18 cellular contexts compared by ENCODE assay signal in genomic region chr1:83779565-83779964, GRCh38.
A peak's percentile ranks its signal among the peaks of the same experiment; 100 is the strongest.
DNase-seq lines count a peak whose midpoint lies in the region; ATAC-seq, FAIRE-seq and TF ChIP-seq lines count a peak whose summit lies in the region.
"Had no signal": no experiment of that assay in that cellular context is flagged by ENCODE, and none has a peak within 500 bp of the region (broad histone marks: within the 10 kb centered on the region; RNA-seq: fewer than 3 reads in every experiment).

No MANE protein-coding gene starts in this region.

- H2AK9ac ChIP-seq in IMR-90 (replicated peaks; ENCODE audit: low read depth, low read length, poor library complexity): no peak overlapping the region

- no peaks in the 10 kb centered on the region for H3K79me2 ChIP-seq in H1 (ENCODE audit: control insufficient read depth in 1 of 2, insufficient read depth in 2 of 2, low read length in 2 of 2)

- H3K4me3 ChIP-seq in IMR-90 (ENCODE audit: insufficient read depth, low read depth, low read length) (no peak overlapping the region), H1 (ENCODE audit: extremely low read depth in 1 of 4, insufficient read depth in 2 of 4, low read depth in 3 of 4, low read length in 4 of 4) (no peak overlapping the region), neuron (ENCODE audit: low read length) (no peak overlapping the region)
- H3K4me3 ChIP-seq: BLaER1 had no signal

- H3K23ac ChIP-seq in IMR-90 (ENCODE audit: low read depth, low read length) (no peak overlapping the region), H1 (ENCODE audit: insufficient read length) (no peak overlapping the region)

- no peak overlapping the region for H2AK5ac ChIP-seq in IMR-90 (ENCODE audit: low read depth, low read length)
- H2AK5ac ChIP-seq in H1 (ENCODE audit: low read depth, low read length): no peak overlapping the region

- DNase-seq in IMR-90 (no peak), H1 (ENCODE audit: low read depth in 1 of 2, low spot score in 2 of 2) (no peak), kidney tubule cell (ENCODE audit: low spot score) (no peak), cerebellum (ENCODE audit: low spot score) (no peak), SHP77 (lab: John Stamatoyannopoulos, UW) (no peak)
- DNase-seq: Caco-2; CD4-positive, CD25-positive, alpha-beta regulatory T cell; CD8-positive, alpha-beta T cell; DMS153; DND-41; GOT3; H7; HCEC 1CT had no signal

- no peak for FAIRE-seq in H1 (lab: Jason Lieb, UNC)
- FAIRE-seq: G401.6, GM12892 had no signal

- H3K9me3 ChIP-seq in IMR-90 (ENCODE audit: control insufficient read depth, insufficient read depth, low read length) (no peaks in the 10 kb centered on the region), H1 (ENCODE audit: insufficient read depth in 2 of 2, low read depth in 1 of 2, low read length in 1 of 2) (peaks cover 3 to 4% of the 10 kb centered on the region in 2 experiments; a peak in 3 of 4 replicates), neuron (ENCODE audit: low read length) (peaks cover 3% of the 10 kb centered on the region)
- H3K9me3 ChIP-seq: BLaER1, Caco-2 had no signal

- H3K27ac ChIP-seq in IMR-90 (ENCODE audit: insufficient read depth, low read length) (no peak overlapping the region), H1 (ENCODE audit: low read depth, low read length) (no peak overlapping the region)
- H3K27ac ChIP-seq: BLaER1, C4-2B had no signal

- no peak overlapping the region for H2BK20ac ChIP-seq in IMR-90 (ENCODE audit: low read depth, low read length)
- H2BK20ac ChIP-seq in H1 (ENCODE audit: low read length): no peak overlapping the region

- H3K27me3 ChIP-seq in IMR-90 (ENCODE audit: control insufficient read depth, insufficient read depth, low read length): no peaks in the 10 kb centered on the region
- no peaks in the 10 kb centered on the region for H3K27me3 ChIP-seq in H1 (replicated peaks in 1 of 4; ENCODE audit: control insufficient read depth in 3 of 4, extremely low read depth in 1 of 4, insufficient read depth in 3 of 4, low read length in 3 of 4)
- H3K27me3 ChIP-seq in neuron (ENCODE audit: insufficient read depth, low read length): no peaks in the 10 kb centered on the region
- H3K27me3 ChIP-seq: BLaER1 had no signal

- H3K4me1 ChIP-seq in IMR-90 (ENCODE audit: control insufficient read depth, insufficient read depth, low read length) (no peaks in the 10 kb centered on the region), H1 (replicated peaks in 1 of 4; ENCODE audit: control insufficient read depth in 3 of 4, insufficient read depth in 4 of 4, low read length in 3 of 4) (peaks cover 0 to 5% (median 0%) of the 10 kb centered on the region in 4 experiments; a peak in 1 of 7 replicates), neuron (ENCODE audit: insufficient read depth, low read length) (peaks cover 40% of the 10 kb centered on the region)
- H3K4me1 ChIP-seq: BLaER1, Caco-2 had no signal

- H2BK5ac ChIP-seq in IMR-90 (ENCODE audit: low read depth, low read length, poor library complexity, severe bottlenecking): no peak overlapping the region
- H2BK5ac ChIP-seq in H1 (ENCODE audit: low read depth, low read length): no peak overlapping the region

- H3K4me2 ChIP-seq in IMR-90 (ENCODE audit: low read depth, low read length): no peak overlapping the region
- no peak overlapping the region for H3K4me2 ChIP-seq in H1 (ENCODE audit: insufficient read depth in 1 of 2, low read depth in 2 of 2, low read length in 2 of 2)
- H3K4me2 ChIP-seq: BLaER1 had no signal

- no peak overlapping the region for H3K9ac ChIP-seq in IMR-90 (ENCODE audit: low read depth, low read length)
- H3K9ac ChIP-seq in H1 (replicated peaks in 1 of 4; ENCODE audit: extremely low read depth in 1 of 4, low read depth in 3 of 4, low read length in 3 of 4): no peak overlapping the region
- H3K9ac ChIP-seq: BLaER1 had no signal

- H3K56ac ChIP-seq in IMR-90 (ENCODE audit: extremely low read depth, insufficient read depth, low read length): no peak overlapping the region
- no peak overlapping the region for H3K56ac ChIP-seq in H1 (replicated peaks; ENCODE audit: insufficient read length, low read depth, low read length)

- ATAC-seq in IMR-90 (ENCODE audit: low read depth): no peak
- ATAC-seq: CD8-positive, alpha-beta T cell had no signal

- no peaks in the 10 kb centered on the region for H4K20me1 ChIP-seq in IMR-90 (ENCODE audit: insufficient read depth, low read length)
- no peaks in the 10 kb centered on the region for H4K20me1 ChIP-seq in H1 (replicated peaks in 1 of 2; ENCODE audit: control insufficient read depth in 1 of 2, insufficient read depth in 2 of 2, low read length in 2 of 2)
- H4K20me1 ChIP-seq: BLaER1 had no signal

- H4K8ac ChIP-seq in IMR-90 (ENCODE audit: low read depth in 2 of 2, low read length in 2 of 2): no peak overlapping the region
- H4K8ac ChIP-seq in H1 (ENCODE audit: extremely low read depth, insufficient read depth, low read length): no peak overlapping the region

- H3K36me3 ChIP-seq in IMR-90 (ENCODE audit: control insufficient read depth, insufficient read depth, low read length) (no peaks in the 10 kb centered on the region), H1 (ENCODE audit: control insufficient read depth in 2 of 4, insufficient read depth in 4 of 4, low read length in 3 of 4) (no peaks in the 10 kb centered on the region), neuron (ENCODE audit: insufficient read depth, low read length) (no peaks in the 10 kb centered on the region)
- H3K36me3 ChIP-seq: BLaER1 had no signal

- POLR2A ChIA-PET in IMR-90 (lab: Charles Lee; ENCODE audit: unreplicated experiment): no interaction called here
- POLR2A ChIA-PET in H1 (lab: Charles Lee; ENCODE audit: partially characterized antibody): no interaction called here

- TF ChIP-seq CTCF in IMR-90 (conservative IDR thresholded peaks at IDR 0.05; ENCODE audit: low read depth, low read length) (no peak), H1 (IDR thresholded peaks at IDR 0.05; ENCODE audit: control extremely low read depth in 1 of 3, insufficient read depth in 1 of 3, low read depth in 1 of 3, low read length in 3 of 3) (no peak)

- H2AFZ ChIP-seq in IMR-90 (replicated peaks; ENCODE audit: low read length, poor library complexity) (no peak overlapping the region), H1 (ENCODE audit: low read length) (no peak overlapping the region), neuron (ENCODE audit: low read depth, low read length) (peak overlapping the region; percentile 84)

- in situ Hi-C loops in IMR-90 (cut with MboI; ENCODE audit: low sequenced_read_pairs): no loop called here

- H2BK120ac ChIP-seq in IMR-90 (ENCODE audit: low read depth, low read length): no peak overlapping the region
- H2BK120ac ChIP-seq in H1 (replicated peaks; ENCODE audit: low read depth, low read length): no peak overlapping the region

- no peak overlapping the region for H2BK12ac ChIP-seq in H1 (ENCODE audit: low read depth, low read length)

- intact Hi-C loops in IMR-90 (cut with micrococcal nuclease): no loop called here

- H4K5ac ChIP-seq in IMR-90 (ENCODE audit: low read depth, low read length) (no peak overlapping the region), H1 (ENCODE audit: insufficient read length, low read depth, low read length) (no peak overlapping the region)

- H4K91ac ChIP-seq in IMR-90 (ENCODE audit: insufficient read depth, low read depth, low read length) (no peak overlapping the region), H1 (replicated peaks; ENCODE audit: insufficient read length, low read length) (no peak overlapping the region)

- H3K4ac ChIP-seq in IMR-90 (ENCODE audit: low read depth, low read length): no peak overlapping the region
- no peak overlapping the region for H3K4ac ChIP-seq in H1 (replicated peaks; ENCODE audit: insufficient read length, low read depth, low read length)

- no TSS peak for BruUV-seq in IMR-90 (replicated peaks; lab: Mats Ljungman, UMichigan)

- dilution Hi-C loops in IMR-90 (cut with HindIII; ENCODE audit: low sequenced_read_pairs, unreplicated experiment): no loop called here

- H3K79me1 ChIP-seq in IMR-90 (ENCODE audit: low read depth in 1 of 2, low read length in 2 of 2) (no peaks in the 10 kb centered on the region), H1 (ENCODE audit: low read depth, low read length) (no peaks in the 10 kb centered on the region)

- TF ChIP-seq RAD21 in IMR-90 (IDR thresholded peaks at IDR 0.05; ENCODE audit: low read length): no peak
- no peak for TF ChIP-seq RAD21 in H1 (IDR thresholded peaks at IDR 0.05 in 1 of 2, conservative IDR thresholded peaks at IDR 0.05 in 1 of 2; ENCODE audit: low read depth in 2 of 2, low read length in 2 of 2)

- TF ChIP-seq EP300 in H1 (IDR thresholded peaks at IDR 0.05; ENCODE audit: borderline replicate concordance in 1 of 2, low read depth in 2 of 2, low read length in 2 of 2): no peak

- TF ChIP-seq POLR2A in IMR-90 (IDR thresholded peaks at IDR 0.05; ENCODE audit: low read depth, low read length): no peak
- no peak for TF ChIP-seq POLR2A in H1 (IDR thresholded peaks at IDR 0.05; ENCODE audit: control extremely low read depth in 1 of 2, low read depth in 2 of 2, low read length in 2 of 2)

- no peaks in the 10 kb centered on the region for H3K23me2 ChIP-seq in H1 (ENCODE audit: low read depth, low read length)

- H3K18ac ChIP-seq in IMR-90 (ENCODE audit: low read depth, low read length) (no peak overlapping the region), H1 (ENCODE audit: extremely low read depth, low read length) (no peak overlapping the region)

- H2BK15ac ChIP-seq in IMR-90 (ENCODE audit: low read depth, low read length): no peak overlapping the region
- H2BK15ac ChIP-seq in H1 (ENCODE audit: low read length): no peak overlapping the region

- CTCF ChIA-PET in IMR-90 (lab: Yijun Ruan, JAX) (no interaction called here), H1 (lab: Charles Lee; ENCODE audit: partially characterized antibody) (no interaction called here)

- no peak overlapping the region for H3K14ac ChIP-seq in IMR-90 (replicated peaks; ENCODE audit: low read depth, low read length)
- H3K14ac ChIP-seq in H1 (ENCODE audit: insufficient read length): no peak overlapping the region

- no peaks in the 10 kb centered on the region for H3K9me1 ChIP-seq in IMR-90 (ENCODE audit: insufficient read depth, low read length)

TF ChIP-seq in IMR-90, 13 proteins besides CTCF, POLR2A, EP300 and RAD21 (continues in another document):
- TF ChIP-seq BHLHE40 (IDR thresholded peaks at IDR 0.05; ENCODE audit: low read depth, low read length): no peak

TF ChIP-seq in H1, 55 proteins besides CTCF, POLR2A, EP300 and RAD21:
- TF ChIP-seq MAFK (IDR thresholded peaks at IDR 0.05; ENCODE audit: low read depth, low read length) (peak; percentile 57; the same call in 1 of the 2 replicates), TCF12 (IDR thresholded peaks at IDR 0.05; ENCODE audit: low read depth, low read length) (no peak), PHF8 (conservative IDR thresholded peaks at IDR 0.05; ENCODE audit: low read depth, low read length) (no peak)
